ENCODE assay signal across 8 cellular contexts in the genomic region with DNA sequence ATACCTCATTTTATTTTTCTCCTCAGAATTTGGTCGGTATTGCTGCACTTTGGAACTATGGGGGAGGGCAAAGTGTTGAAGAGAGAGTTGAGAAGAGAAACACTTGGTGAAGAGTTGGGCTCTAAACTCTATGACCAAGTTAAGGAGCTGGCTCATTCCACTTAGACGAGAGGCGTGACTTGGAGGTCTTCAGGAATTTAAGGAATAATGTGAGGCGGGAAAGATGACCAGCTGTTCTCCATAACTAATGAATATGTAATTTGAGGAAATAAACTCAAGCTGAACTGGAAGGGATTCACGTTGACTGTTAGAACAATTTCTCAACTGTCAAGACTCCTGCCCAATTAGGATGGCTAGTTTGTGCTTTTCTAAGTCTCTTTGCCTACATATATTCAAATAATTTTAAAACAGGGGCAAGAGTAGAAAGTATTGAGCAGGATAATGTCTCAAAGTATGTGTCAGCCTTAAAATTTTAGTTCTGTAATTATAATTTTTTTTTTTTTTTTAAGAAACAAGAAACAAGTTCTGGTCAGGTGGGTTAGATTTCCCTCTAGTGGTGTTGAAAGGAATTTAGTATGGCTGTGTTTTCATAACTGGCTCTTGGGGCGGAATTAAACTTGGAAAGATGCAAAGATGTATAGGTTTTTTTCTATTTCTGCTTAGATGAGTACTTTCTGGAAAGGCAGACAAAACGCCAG. TPM values are rescaled to one million over a fixed set of nuclear protein-coding genes. Genes with fewer than 3 reads are reported as not detected.
DNase-seq lines count a peak whose midpoint lies in the region; FAIRE-seq and TF ChIP-seq lines count a peak whose summit lies in the region.

No MANE protein-coding gene starts in this region.

- peak; percentile 84 for FAIRE-seq in endometrium (lab: Jason Lieb, UNC)

- intact Hi-C loops in posterior cingulate gyrus (cut with DNase I) = loop anchor here (10.0 kb wide), 1 partner anchor 58 kb away; no protein-coding TSS in a partner anchor

- peaks cover 6% of the 10 kb centered on the region for H3K36me3 Mint-ChIP-seq in nephron progenitor cell (ENCODE audit: low read depth)

- in situ Hi-C loops in G401 (cut with HindIII; ENCODE audit: low sequenced_read_pairs) = no loop called here

- peaks cover 3% of the 10 kb centered on the region for H3K9me3 Mint-ChIP-seq in nephron progenitor cell

- DNase-seq in G401 (ENCODE audit: low spot score) = peak; percentile 68
- peak; percentile 44 for DNase-seq in NCI-H1694 treated with DMSO at 0.1 percent for 48 hours (lab: John Stamatoyannopoulos, UW)
- no peak for DNase-seq in nephron progenitor cell
- DNase-seq in posterior cingulate gyrus = no peak
- no peak for DNase-seq in NCI-H146 (lab: John Stamatoyannopoulos, UW)
- DNase-seq in amniotic stem cell (lab: John Stamatoyannopoulos, UW) = no peak
- no peak for DNase-seq in amygdala (lab: John Stamatoyannopoulos, UW)

- peak; percentile 79 for TF ChIP-seq CTCF in nephron progenitor cell (IDR thresholded peaks at IDR 0.05)

- H3K4me3 Mint-ChIP-seq in nephron progenitor cell = no peak overlapping the region

- H3K4me1 Mint-ChIP-seq in nephron progenitor cell = peaks cover 45% of the 10 kb centered on the region

- H3K27me3 Mint-ChIP-seq in nephron progenitor cell (ENCODE audit: low read depth, poor library complexity) = peaks cover 5% of the 10 kb centered on the region

- H3K27ac Mint-ChIP-seq in nephron progenitor cell = no peak overlapping the region

RNA-seq across cellular contexts. Expression of a gene that starts 33.4 kb away (rescaled TPM):
- total RNA-seq in G401 (2014; rRNA removed; shearing (Covaris generic)) = not detected in 2 replicates

Comparison
In these comparisons a context has a peak if more than half of its experiments do, and no peak if none do; other contexts are left out.
1. DNase-seq: peak in G401 (single experiment) and NCI-H1694 treated with DMSO at 0.1 percent for 48 hours (single experiment); none in nephron progenitor cell (single experiment), posterior cingulate gyrus (0 of 10), NCI-H146 (single experiment), amniotic stem cell (single experiment) and amygdala (0 of 56).